15 cellular contexts compared by ENCODE assay signal in genomic region chr6:169112483-169113320, GRCh38.
A peak's percentile ranks its signal among the peaks of the same experiment; 100 is the strongest.
DNase-seq lines count a peak whose midpoint lies in the region; ATAC-seq and TF ChIP-seq lines count a peak whose summit lies in the region.
"Had no signal": no experiment of that assay in that cellular context is flagged by ENCODE, and none has a peak within 500 bp of the region (broad histone marks: within the 10 kb centered on the region; RNA-seq: fewer than 3 reads in every experiment).

No MANE protein-coding gene starts in this region.

- no peak for TF ChIP-seq POLR2A in esophagus squamous epithelium (IDR thresholded peaks at IDR 0.05)

- 49 to 52% methylated on average over 8 to 9 of the region's 10 CpGs for WGBS in esophagus squamous epithelium, 2 donors

- H3K4me3 ChIP-seq in esophagus squamous epithelium, result no peak overlapping the region
- H3K4me3 ChIP-seq: tibial artery had no signal

- TF ChIP-seq CTCF in esophagus squamous epithelium (IDR thresholded peaks at IDR 0.05), result no peak

- H3K27ac ChIP-seq in esophagus squamous epithelium, result no peak overlapping the region
- H3K27ac ChIP-seq: tibial artery had no signal

- intact Hi-C loops in esophagus squamous epithelium (cut with DNase I), result no loop called here

- H3K27me3 ChIP-seq in esophagus squamous epithelium, result no peaks in the 10 kb centered on the region
- H3K27me3 ChIP-seq: BE2C, tibial artery had no signal

- H3K36me3 ChIP-seq in esophagus squamous epithelium, result no peaks in the 10 kb centered on the region
- H3K36me3 ChIP-seq: BE2C, tibial artery had no signal

- no peaks in the 10 kb centered on the region for H3K4me1 ChIP-seq in esophagus squamous epithelium
- H3K4me1 ChIP-seq: BE2C had no signal

- peak; percentile 55 for ATAC-seq in GM18499 (IDR thresholded peaks at IDR 0.05; ENCODE audit: insufficient read depth, unreplicated experiment)
- peak; percentile 81 for ATAC-seq in GM21423 (IDR thresholded peaks at IDR 0.05; ENCODE audit: unreplicated experiment)
- ATAC-seq in HG03108 (IDR thresholded peaks at IDR 0.05; ENCODE audit: unreplicated experiment), result peak; percentile 51

- peak; percentile 55 for DNase-seq in SKM-1 (lab: John Stamatoyannopoulos, UW; ENCODE audit: unreplicated experiment)
- no peak for DNase-seq in CD1c-positive myeloid dendritic cell (ENCODE audit: extremely low spot score)
- no peak for DNase-seq in esophagus squamous epithelium (lab: John Stamatoyannopoulos, UW)
- DNase-seq in OCI-M1 (lab: John Stamatoyannopoulos, UW), result no peak
- DNase-seq in SW480 (ENCODE audit: low spot score), result no peak
- DNase-seq: amniotic stem cell; BE2C; immature natural killer cell; NCI-H2029; Right ventricle myocardium superior; stimulated activated CD4-positive, alpha-beta T cell treated with anti-CD3 and anti-CD28 coated beads, Interleukin-2, amount 100 ng/mL, for 48 hours; tibial artery had no signal

- no peaks in the 10 kb centered on the region for H3K9me3 ChIP-seq in esophagus squamous epithelium
- H3K9me3 ChIP-seq: tibial artery had no signal
